In genomic region chr1:51316764-51317120, GRCh38 we compare ENCODE assay signal across 1 cellular context.
TF ChIP-seq lines count a peak whose summit lies in the region.

No MANE protein-coding gene starts in this region.

TF ChIP-seq in H1, 55 proteins besides CTCF, POLR2A, EP300 and RAD21:
- TF ChIP-seq SRF (IDR thresholded peaks at IDR 0.05; ENCODE audit: low read depth, low read length), result no peak
- TF ChIP-seq CTBP2 (IDR thresholded peaks at IDR 0.05; ENCODE audit: borderline replicate concordance, insufficient read depth, insufficient read length, low read length), result no peak
- no peak for TF ChIP-seq KDM5A (IDR thresholded peaks at IDR 0.05; ENCODE audit: low read length)
- TF ChIP-seq ASH2L (IDR thresholded peaks at IDR 0.05; ENCODE audit: low read length), result no peak
- TF ChIP-seq HDAC6 (IDR thresholded peaks at IDR 0.05; ENCODE audit: low read depth, low read length), result no peak
